In genomic region chr12:13044859-13045384, GRCh38 we compare ENCODE assay signal across 8 cellular contexts. TPM values are rescaled to one million over a fixed set of nuclear protein-coding genes. Genes with fewer than 3 reads are reported as not detected.
DNase-seq lines count a peak whose midpoint lies in the region; ATAC-seq, FAIRE-seq and TF ChIP-seq lines count a peak whose summit lies in the region.

No MANE protein-coding gene starts in this region.

- H3K4me1 Mint-ChIP-seq in CD8-positive, alpha-beta T cell (ENCODE audit: low read depth): peaks cover 21% of the 10 kb centered on the region

- CTCF ChIA-PET in CD8-positive, alpha-beta T cell (lab: Charles Lee): interaction anchor here (1.3 to 2.5 kb wide), 2 partner anchors 19 to 167 kb away, joined by 3 to 11 read pairs; no protein-coding TSS in a partner anchor

- POLR2A ChIA-PET in CD8-positive, alpha-beta T cell (lab: Charles Lee): no interaction called here

- DNase-seq in CD8-positive, alpha-beta T cell: no peak
- DNase-seq in NCI-H146 treated with DMSO at 0.1 percent for 48 hours (lab: John Stamatoyannopoulos, UW; ENCODE audit: unreplicated experiment) (no peak), GM19239 (ENCODE audit: insufficient read length, low spot score) (no peak), glomerular visceral epithelial cell (ENCODE audit: extremely low spot score) (no peak), HK-2 (ENCODE audit: unreplicated experiment) (no peak)

- H3K27ac Mint-ChIP-seq in CD8-positive, alpha-beta T cell: no peak overlapping the region

- H3K9me2 ChIP-seq in Loucy (replicated peaks; ENCODE audit: low read depth, low read length): no peaks in the 10 kb centered on the region

- peak overlapping the region; percentile 68 for H3K9ac ChIP-seq in Loucy (ENCODE audit: low read depth, low read length, poor library complexity, severe bottlenecking)

- 7 to 10% methylated on average over 7 of the region's 8 CpGs for WGBS in ectodermal cell, 2 experiments

- no peaks in the 10 kb centered on the region for H3K9me3 Mint-ChIP-seq in CD8-positive, alpha-beta T cell

- no peaks in the 10 kb centered on the region for H3K36me3 ChIP-seq in CD8-positive, alpha-beta T cell (ENCODE audit: insufficient read depth, low read length)
- H3K36me3 ChIP-seq in Loucy (ENCODE audit: insufficient read depth, low read length) (no peaks in the 10 kb centered on the region), ectodermal cell (ENCODE audit: control insufficient read depth, insufficient read depth, low read length) (no peaks in the 10 kb centered on the region), neuron (ENCODE audit: insufficient read depth, low read length) (no peaks in the 10 kb centered on the region)

- H3K27ac ChIP-seq in CD8-positive, alpha-beta T cell (ENCODE audit: low read depth, low read length): no peak overlapping the region
- H3K27ac ChIP-seq in ectodermal cell (ENCODE audit: insufficient read depth, low read depth, low read length, poor library complexity, severe bottlenecking): no peak overlapping the region

- no peak for TF ChIP-seq CTCF in CD8-positive, alpha-beta T cell (IDR thresholded peaks at IDR 0.05)
- no peak for TF ChIP-seq CTCF in Loucy (conservative IDR thresholded peaks at IDR 0.05; ENCODE audit: low read length)

- peak overlapping the region; percentile 96 for H3K4me3 ChIP-seq in CD8-positive, alpha-beta T cell (ENCODE audit: low read depth, low read length)
- peak overlapping the region; percentile 88 for H3K4me3 ChIP-seq in Loucy (ENCODE audit: low read length, poor library complexity, severe bottlenecking)
- peak overlapping the region; percentile 93 for H3K4me3 ChIP-seq in ectodermal cell (ENCODE audit: insufficient read depth, low read depth, low read length)
- H3K4me3 ChIP-seq in neuron (ENCODE audit: low read length): peak overlapping the region; percentile 78

- H3K27me3 ChIP-seq in CD8-positive, alpha-beta T cell (ENCODE audit: insufficient read depth, low read length): no peaks in the 10 kb centered on the region
- H3K27me3 ChIP-seq in Loucy (ENCODE audit: insufficient read depth, low read length, poor library complexity, severe bottlenecking) (no peaks in the 10 kb centered on the region), ectodermal cell (ENCODE audit: control insufficient read depth, insufficient read depth, low read length, poor library complexity, severe bottlenecking) (no peaks in the 10 kb centered on the region), neuron (ENCODE audit: insufficient read depth, low read length) (peaks cover 6% of the 10 kb centered on the region)

- H4K20me1 ChIP-seq in Loucy (ENCODE audit: insufficient read depth, low read length, poor library complexity, severe bottlenecking): no peaks in the 10 kb centered on the region

- peak overlapping the region; percentile 86 for H3K4me3 Mint-ChIP-seq in CD8-positive, alpha-beta T cell

- no peak for FAIRE-seq in GM19239 (lab: Jason Lieb, UNC)

- H3K36me3 Mint-ChIP-seq in CD8-positive, alpha-beta T cell: peaks cover 1% of the 10 kb centered on the region

- no peaks in the 10 kb centered on the region for H3K9me3 ChIP-seq in CD8-positive, alpha-beta T cell (ENCODE audit: low read length)
- H3K9me3 ChIP-seq in Loucy (ENCODE audit: insufficient read depth, low read depth, low read length) (no peaks in the 10 kb centered on the region), ectodermal cell (ENCODE audit: control insufficient read depth, low read length) (no peaks in the 10 kb centered on the region), neuron (ENCODE audit: low read length) (no peaks in the 10 kb centered on the region)

- H3K79me2 ChIP-seq in Loucy (ENCODE audit: insufficient read depth, low read length): peaks cover 35% of the 10 kb centered on the region; the same call in 1 of the 2 replicates

- no peaks in the 10 kb centered on the region for H3K27me3 Mint-ChIP-seq in CD8-positive, alpha-beta T cell (ENCODE audit: low read depth)

- intact Hi-C loops in CD8-positive, alpha-beta T cell (cut with DNase I, micrococcal nuclease): loop anchor here (1.0 to 5.0 kb wide), 3 partner anchors 45 to 232 kb away; partner anchors contain the start of genes HEBP1 (in 2 of the 2) and DDX47 (in 1 of the 2)

- peak overlapping the region; percentile 97 for H3K4me2 ChIP-seq in Loucy (ENCODE audit: low read depth, low read length, poor library complexity, severe bottlenecking)

- H3F3A ChIP-seq in Loucy (ENCODE audit: low read depth): no peaks in the 10 kb centered on the region

- no peak for ATAC-seq in CD8-positive, alpha-beta T cell

- H3K4me1 ChIP-seq in CD8-positive, alpha-beta T cell (ENCODE audit: insufficient read depth, low read length): peaks cover 5% of the 10 kb centered on the region
- H3K4me1 ChIP-seq in Loucy (ENCODE audit: insufficient read depth, low read length, poor library complexity, severe bottlenecking) (peaks cover 31% of the 10 kb centered on the region), ectodermal cell (ENCODE audit: control insufficient read depth, insufficient read depth, low read length) (peaks cover 12% of the 10 kb centered on the region), neuron (ENCODE audit: insufficient read depth, low read length) (peaks cover 4% of the 10 kb centered on the region)

- peak overlapping the region; percentile 95 for H2AFZ ChIP-seq in Loucy (ENCODE audit: low read length)
- H2AFZ ChIP-seq in neuron (ENCODE audit: low read depth, low read length): peak overlapping the region; percentile 80

RNA-seq across cellular contexts. Expression of gene FAM234B, which starts 0.7 kb away (rescaled TPM):
- 1 to 10 TPM; 2.2 to 2.7 TPM for total RNA-seq in CD8-positive, alpha-beta T cell
- 32.7 TPM for polyA plus RNA-seq in ectodermal cell (2013, experiment 1 of 4)
- 30.8 TPM for polyA plus RNA-seq in ectodermal cell (2013, experiment 2 of 4)
- 23.5 TPM for polyA plus RNA-seq in ectodermal cell (2013, experiment 3 of 4)
- 26.6 TPM for polyA plus RNA-seq in ectodermal cell (2013, experiment 4 of 4)

RNA-seq across cellular contexts. Expression of gene HEBP1, which starts 44.9 kb away (rescaled TPM):
- 1 to 10 TPM; 4.6 to 5.6 TPM for total RNA-seq in CD8-positive, alpha-beta T cell
- polyA plus RNA-seq in ectodermal cell (2013, experiment 1 of 4): 49.5 TPM
- polyA plus RNA-seq in ectodermal cell (2013, experiment 2 of 4): 45.9 TPM
- 43.7 TPM for polyA plus RNA-seq in ectodermal cell (2013, experiment 3 of 4)
- polyA plus RNA-seq in ectodermal cell (2013, experiment 4 of 4): 43.9 TPM

RNA-seq across cellular contexts. Expression of gene GSG1, which starts 58.5 kb away (rescaled TPM):
- not detected for total RNA-seq in CD8-positive, alpha-beta T cell
- 0.50 TPM for polyA plus RNA-seq in ectodermal cell (2013, experiment 1 of 4)
- polyA plus RNA-seq in ectodermal cell (2013, experiment 2 of 4): 0.36 TPM
- 0.48 TPM for polyA plus RNA-seq in ectodermal cell (2013, experiment 3 of 4)
- 0.36 TPM for polyA plus RNA-seq in ectodermal cell (2013, experiment 4 of 4)
